ENCODE assay signal across 14 cellular contexts in genomic region chr6:157143885-157144795, GRCh38.
DNase-seq lines count a peak whose midpoint lies in the region; ATAC-seq, FAIRE-seq and TF ChIP-seq lines count a peak whose summit lies in the region.
"Had no signal": no experiment of that assay in that cellular context is flagged by ENCODE, and none has a peak within 500 bp of the region (broad histone marks: within the 10 kb centered on the region; RNA-seq: fewer than 3 reads in every experiment).

No MANE protein-coding gene starts in this region.

- no peaks in the 10 kb centered on the region for H3K27me3 ChIP-seq in breast epithelium
- H3K27me3 ChIP-seq in endothelial cell of umbilical vein (ENCODE audit: control insufficient read depth in 2 of 2, insufficient read depth in 2 of 2, low read length in 2 of 2), result no peaks in the 10 kb centered on the region
- H3K27me3 ChIP-seq in uterus, result no peaks in the 10 kb centered on the region

- H3K79me2 ChIP-seq in endothelial cell of umbilical vein (ENCODE audit: control insufficient read depth, insufficient read depth, low read length), result no peaks in the 10 kb centered on the region

- no peaks in the 10 kb centered on the region for H3K9me1 ChIP-seq in endothelial cell of umbilical vein (replicated peaks; ENCODE audit: control insufficient read depth, extremely low read depth, insufficient read depth, low read length)

- peaks cover 16% of the 10 kb centered on the region for H3K4me1 Mint-ChIP-seq in MCF 10A (ENCODE audit: insufficient read depth, unreplicated experiment)
- peaks cover 47% of the 10 kb centered on the region for H3K4me1 Mint-ChIP-seq in mesothelial cell of epicardium

- H3K36me3 Mint-ChIP-seq in MCF 10A (ENCODE audit: insufficient read depth, unreplicated experiment), result peaks cover 19% of the 10 kb centered on the region
- H3K36me3 Mint-ChIP-seq in mesothelial cell of epicardium, result peaks cover 21% of the 10 kb centered on the region

- POLR2A ChIA-PET in MCF 10A (lab: Yijun Ruan, JAX) (interaction anchor here (0.6 to 0.7 kb wide), 3 partner anchors 36 to 1327 kb away, joined by 3 read pairs; no protein-coding TSS in a partner anchor), endothelial cell of umbilical vein (lab: Charles Lee) (interaction anchor here (0.6 kb wide), 1 partner anchor 16 kb away, joined by 3 read pairs; no protein-coding TSS in a partner anchor), HEK293T (lab: Yijun Ruan, JAX) (interaction anchor here (0.5 kb wide), 1 partner anchor 118 kb away, joined by 3 read pairs; no protein-coding TSS in a partner anchor)

- H3K9me3 Mint-ChIP-seq in MCF 10A (ENCODE audit: unreplicated experiment) (no peaks in the 10 kb centered on the region), mesothelial cell of epicardium (no peaks in the 10 kb centered on the region)
- H3K9me3 Mint-ChIP-seq: activated CD4-positive, alpha-beta T cell treated with anti-CD3 and anti-CD28 coated beads, Interleukin-2, amount 10 ng/mL, durations not matched to agents 7 days and 5 days had no signal

- CTCF ChIA-PET in MCF 10A (lab: Yijun Ruan, JAX) (interaction anchor here (0.6 to 0.7 kb wide), 2 partner anchors 72 to 1838 kb away, joined by 3 read pairs; no protein-coding TSS in a partner anchor), endothelial cell of umbilical vein (lab: Charles Lee) (interaction anchor here (0.7 to 2.6 kb wide), 8 partner anchors 8 to 110 kb away, joined by 3 to 14 read pairs (median 5); no protein-coding TSS in a partner anchor), HEK293T (lab: Yijun Ruan, JAX) (interaction anchor here (0.7 kb wide), 1 partner anchor 75 kb away, joined by 3 read pairs; no protein-coding TSS in a partner anchor)

- H3K9me3 ChIP-seq in breast epithelium, result no peaks in the 10 kb centered on the region
- H3K9me3 ChIP-seq in endothelial cell of umbilical vein (replicated peaks; ENCODE audit: control insufficient read depth, insufficient read depth, low read length), result no peaks in the 10 kb centered on the region
- no peaks in the 10 kb centered on the region for H3K9me3 ChIP-seq in uterus
- H3K9me3 ChIP-seq: A549 had no signal

- BruUV-seq in MCF 10A (replicated peaks; lab: Mats Ljungman, UMichigan), result no TSS peak
- BruUV-seq in endothelial cell of umbilical vein (replicated peaks; lab: Mats Ljungman, UMichigan), result no TSS peak

- TF ChIP-seq POLR2A in breast epithelium (IDR thresholded peaks at IDR 0.05) (no peak), endothelial cell of umbilical vein (IDR thresholded peaks at IDR 0.05; ENCODE audit: low read depth, low read length) (no peak), uterus (IDR thresholded peaks at IDR 0.05) (no peak)

- peak overlapping the region; percentile 44 for H3K9ac ChIP-seq in endothelial cell of umbilical vein (replicated peaks; ENCODE audit: extremely low read depth, insufficient read depth, low read length)

- H2AFZ ChIP-seq in endothelial cell of umbilical vein (ENCODE audit: low read depth, low read length), result no peak overlapping the region

- H3K4me3 ChIP-seq in breast epithelium, result peak overlapping the region in 1 of 3 donors; percentile 48
- H3K4me3 ChIP-seq in endothelial cell of umbilical vein (replicated peaks in 1 of 3; ENCODE audit: insufficient read depth in 1 of 3, low read depth in 1 of 3, low read length in 3 of 3), result no peak overlapping the region
- no peak overlapping the region for H3K4me3 ChIP-seq in uterus
- H3K4me3 ChIP-seq: A549 had no signal

- H3K27me3 Mint-ChIP-seq in MCF 10A (ENCODE audit: insufficient read depth, unreplicated experiment) (no peaks in the 10 kb centered on the region), mesothelial cell of epicardium (ENCODE audit: low read depth) (no peaks in the 10 kb centered on the region)
- H3K27me3 Mint-ChIP-seq: activated CD4-positive, alpha-beta T cell treated with anti-CD3 and anti-CD28 coated beads, Interleukin-2, amount 10 ng/mL, durations not matched to agents 7 days and 5 days had no signal

- H3K36me3 ChIP-seq in breast epithelium, result no peaks in the 10 kb centered on the region
- H3K36me3 ChIP-seq in endothelial cell of umbilical vein (ENCODE audit: control insufficient read depth in 2 of 2, extremely low read depth in 1 of 2, insufficient read depth in 2 of 2, low read length in 2 of 2), result peaks cover 0 to 3% of the 10 kb centered on the region in 2 experiments
- no peaks in the 10 kb centered on the region for H3K36me3 ChIP-seq in uterus

- dilution Hi-C loops in endothelial cell of umbilical vein (cut with MboI; ENCODE audit: extremely low pct_ligation_motif_present, low sequenced_read_pairs), result no loop called here

- H3K27ac Mint-ChIP-seq in MCF 10A (ENCODE audit: low read depth, unreplicated experiment) (no peak overlapping the region), mesothelial cell of epicardium (peak overlapping the region; percentile 86)
- H3K27ac Mint-ChIP-seq: activated CD4-positive, alpha-beta T cell treated with anti-CD3 and anti-CD28 coated beads, Interleukin-2, amount 10 ng/mL, durations not matched to agents 7 days and 5 days had no signal

- ATAC-seq in GM18858 (IDR thresholded peaks at IDR 0.05; ENCODE audit: unreplicated experiment), result no peak
- ATAC-seq: A549 had no signal

- H4K20me1 ChIP-seq in endothelial cell of umbilical vein (replicated peaks; ENCODE audit: control insufficient read depth, extremely low read depth, insufficient read depth, low read length), result no peaks in the 10 kb centered on the region

- FAIRE-seq in endothelial cell of umbilical vein (lab: Jason Lieb, UNC), result no peak
- FAIRE-seq: A549 had no signal

- TF ChIP-seq CTCF in breast epithelium (IDR thresholded peaks at IDR 0.05) (no peak), MCF 10A (IDR thresholded peaks at IDR 0.05; ENCODE audit: unreplicated experiment) (no peak), endothelial cell of umbilical vein (IDR thresholded peaks at IDR 0.05; ENCODE audit: extremely low read depth in 1 of 2, insufficient read depth in 1 of 2, low read depth in 1 of 2, low read length in 2 of 2) (no peak), mesothelial cell of epicardium (IDR thresholded peaks at IDR 0.05; ENCODE audit: unreplicated experiment) (no peak), uterus (IDR thresholded peaks at IDR 0.05) (no peak)

- DNase-seq in breast epithelium (ENCODE audit: low spot score in 2 of 2) (no peak), MCF 10A (ENCODE audit: unreplicated experiment) (no peak), endothelial cell of umbilical vein (ENCODE audit: low read depth, low spot score) (peak; percentile 53), mesothelial cell of epicardium (ENCODE audit: low spot score in 2 of 2, unreplicated experiment in 2 of 2) (no peak), uterus (no peak), HEK293T (ENCODE audit: extremely low spot score) (no peak), midbrain (lab: John Stamatoyannopoulos, UW) (no peak)
- DNase-seq: activated CD4-positive, alpha-beta T cell treated with anti-CD3 and anti-CD28 coated beads, Interleukin-2, amount 10 ng/mL, durations not matched to agents 7 days and 5 days; activated naive CD4-positive, alpha-beta T cell; effector CD4-positive, alpha-beta T cell; occipital lobe; SW 1271 had no signal

- peak overlapping the region; percentile 19 for H3K4me2 ChIP-seq in endothelial cell of umbilical vein (ENCODE audit: insufficient read depth, low read length)
- H3K4me2 ChIP-seq: A549 had no signal

- H3K4me1 ChIP-seq in breast epithelium, result peaks cover 6 to 22% of the 10 kb centered on the region in 2 donors
- H3K4me1 ChIP-seq in endothelial cell of umbilical vein (ENCODE audit: control insufficient read depth, extremely low read depth, insufficient read depth, low read length), result peaks cover 42% of the 10 kb centered on the region
- H3K4me1 ChIP-seq in uterus, result peaks cover 10 to 18% of the 10 kb centered on the region in 2 donors

- H3K4me3 Mint-ChIP-seq in MCF 10A (ENCODE audit: unreplicated experiment) (no peak overlapping the region), mesothelial cell of epicardium (no peak overlapping the region)
- H3K4me3 Mint-ChIP-seq: activated CD4-positive, alpha-beta T cell treated with anti-CD3 and anti-CD28 coated beads, Interleukin-2, amount 10 ng/mL, durations not matched to agents 7 days and 5 days had no signal

- intact Hi-C loops in breast epithelium (cut with DNase I; ENCODE audit: low total_unique reads), result no loop called here
- intact Hi-C loops in MCF 10A (cut with micrococcal nuclease), result no loop called here
- intact Hi-C loops in endothelial cell of umbilical vein (cut with micrococcal nuclease), result loop anchor here (1.0 to 2.0 kb wide), 2 partner anchors 15 to 41 kb away; no protein-coding TSS in a partner anchor
- intact Hi-C loops in uterus (cut with DNase I; ENCODE audit: low total_unique reads), result no loop called here

- H3K27ac ChIP-seq in breast epithelium, result peak overlapping the region; percentile 83
- peak overlapping the region; percentile 63 for H3K27ac ChIP-seq in endothelial cell of umbilical vein (ENCODE audit: insufficient read depth, low read depth, low read length)
- peak overlapping the region; percentile 61 to 64 for H3K27ac ChIP-seq in uterus
- H3K27ac ChIP-seq: A549 had no signal

TF ChIP-seq in endothelial cell of umbilical vein, 7 proteins besides CTCF, POLR2A, EP300 and RAD21:
- no peak for TF ChIP-seq POLR2AphosphoS5 (IDR thresholded peaks at IDR 0.05; ENCODE audit: insufficient read depth, low read depth, low read length)
- no peak for TF ChIP-seq EZH2 (IDR thresholded peaks at IDR 0.05; ENCODE audit: borderline replicate concordance, low read depth, low read length, severe bottlenecking)
- peak; percentile 36 for TF ChIP-seq GATA2 (IDR thresholded peaks at IDR 0.05; ENCODE audit: insufficient read depth, insufficient read length, low read depth, low read length)

TF ChIP-seq in HEK293T, 16 proteins besides CTCF, POLR2A, EP300 and RAD21:
- no peak for TF ChIP-seq BHLHE40 (IDR thresholded peaks at IDR 0.05; ENCODE audit: borderline replicate concordance)
- TF ChIP-seq ARNT (IDR thresholded peaks at IDR 0.05), result no peak
- no peak for TF ChIP-seq FOXK2 (IDR thresholded peaks at IDR 0.05)
- no peak for TF ChIP-seq FOXA1 (IDR thresholded peaks at IDR 0.05)
- TF ChIP-seq ZNF384 (IDR thresholded peaks at IDR 0.05), result no peak
- TF ChIP-seq L3MBTL2 (conservative IDR thresholded peaks at IDR 0.05), result no peak
- TF ChIP-seq LEF1 (IDR thresholded peaks at IDR 0.05; ENCODE audit: borderline replicate concordance), result no peak
- no peak for TF ChIP-seq NFRKB (IDR thresholded peaks at IDR 0.05)
- no peak for TF ChIP-seq SUZ12 (IDR thresholded peaks at IDR 0.05)
- no peak for TF ChIP-seq SP1 (IDR thresholded peaks at IDR 0.05)
- TF ChIP-seq TARDBP (IDR thresholded peaks at IDR 0.05), result no peak
- TF ChIP-seq ELF4 (IDR thresholded peaks at IDR 0.05), result no peak
TF ChIP-seq in HEK293T: peak in this region for 0.
